In the genomic region with DNA sequence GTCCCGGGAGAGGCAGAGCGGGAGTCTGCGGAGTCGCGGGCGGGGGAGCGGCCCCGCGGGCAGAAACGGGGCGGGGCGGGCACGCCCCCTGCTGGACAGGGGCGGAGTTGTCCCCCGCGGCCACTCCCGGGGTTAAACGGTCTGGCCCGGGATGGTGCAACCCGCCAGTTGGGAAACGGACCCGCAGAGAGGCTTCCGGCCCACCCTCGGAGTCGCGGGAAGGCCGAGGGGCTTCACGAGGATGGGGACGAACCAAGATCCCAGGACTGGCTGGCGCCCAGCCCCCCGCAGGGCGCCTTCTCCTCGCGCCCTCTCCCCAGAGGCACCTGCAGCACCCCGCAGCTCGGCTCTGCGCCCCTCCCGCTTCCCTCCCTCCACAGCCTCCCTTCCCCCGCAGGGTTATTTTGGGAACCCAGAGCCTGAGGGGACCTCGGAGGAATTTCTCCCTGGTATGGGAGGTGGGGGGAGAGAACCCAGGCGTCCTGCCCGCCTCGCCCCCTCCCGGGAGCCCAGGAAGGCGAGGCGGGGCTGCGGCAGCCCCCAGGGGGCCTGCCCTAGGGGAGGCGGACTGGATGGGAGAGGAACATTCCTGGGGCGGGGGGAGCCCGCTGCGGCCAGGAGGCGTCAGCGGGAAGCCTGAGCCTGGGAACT, we compare ENCODE assay signal across 9 cellular contexts. TPM values are rescaled to one million over a fixed set of nuclear protein-coding genes. Genes with fewer than 3 reads are reported as not detected.
DNase-seq lines count a peak whose midpoint lies in the region; TF ChIP-seq lines count a peak whose summit lies in the region.
"Had no signal": no experiment of that assay in that cellular context is flagged by ENCODE, and none has a peak within 500 bp of the region (broad histone marks: within the 10 kb centered on the region; RNA-seq: fewer than 3 reads in every experiment).

No MANE protein-coding gene starts in this region.

- no peaks in the 10 kb centered on the region for H3K36me3 ChIP-seq in MM.1S (replicated peaks; ENCODE audit: insufficient read depth, low read length)

- CTCF ChIA-PET in activated CD4-positive, alpha-beta memory T cell treated with anti-CD3 and anti-CD28 coated beads for 36 hours (lab: Charles Lee): interaction anchor here (0.7 to 7.2 kb wide), 15 partner anchors 8 to 425 kb away, joined by 3 to 45 read pairs (median 5); partner anchors contain the start of genes PRDX5 and PYGM

- H3K9me2 ChIP-seq in MM.1S (replicated peaks; ENCODE audit: insufficient read depth, low read length): no peaks in the 10 kb centered on the region

- H3F3A ChIP-seq in MM.1S (ENCODE audit: insufficient read depth, low read length): peaks cover 4% of the 10 kb centered on the region; the same call in 1 of the 2 replicates

- no peak overlapping the region for H3K27ac Mint-ChIP-seq in activated CD4-positive, alpha-beta memory T cell treated with anti-CD3 and anti-CD28 coated beads for 36 hours

- peak overlapping the region; percentile 70 for H2AFZ ChIP-seq in MM.1S (ENCODE audit: low read length)

- no peak overlapping the region; the same call in 1 of the 2 replicates for H3K9ac ChIP-seq in MM.1S (ENCODE audit: low read length)

- TF ChIP-seq CTCF in GM12865 (IDR thresholded peaks at IDR 0.05; ENCODE audit: insufficient read depth, low read depth, low read length, missing control alignments) (peak; percentile 89), MM.1S (IDR thresholded peaks at IDR 0.05; ENCODE audit: low read length) (peak; percentile 80)

- no peak overlapping the region for H3K27ac ChIP-seq in MM.1S (ENCODE audit: low read length)
- H3K27ac ChIP-seq: epithelial cell of prostate had no signal

- H3K9me3 Mint-ChIP-seq in activated CD4-positive, alpha-beta memory T cell treated with anti-CD3 and anti-CD28 coated beads for 36 hours: no peaks in the 10 kb centered on the region

- H3K4me3 Mint-ChIP-seq in activated CD4-positive, alpha-beta memory T cell treated with anti-CD3 and anti-CD28 coated beads for 36 hours: peak overlapping the region; percentile 37

- peak overlapping the region; percentile 48 for H3K4me3 ChIP-seq in GM12865 (ENCODE audit: low read depth, low read length)
- peak overlapping the region; percentile 63 for H3K4me3 ChIP-seq in MM.1S (ENCODE audit: low read length)

- H3K4me1 Mint-ChIP-seq in activated CD4-positive, alpha-beta memory T cell treated with anti-CD3 and anti-CD28 coated beads for 36 hours (ENCODE audit: low read depth): peaks cover 25% of the 10 kb centered on the region

- POLR2A ChIA-PET in activated CD4-positive, alpha-beta memory T cell treated with anti-CD3 and anti-CD28 coated beads for 36 hours (lab: Charles Lee): no interaction called here

- peak; percentile 60 for DNase-seq in GM12865 (ENCODE audit: low read depth)
- DNase-seq in MM.1S: peak; percentile 54
- peak; percentile 84 for DNase-seq in activated CD4-positive, alpha-beta memory T cell treated with anti-CD3 and anti-CD28 coated beads for 36 hours
- peak; percentile 62 for DNase-seq in effector CD8-positive, alpha-beta T cell (lab: John Stamatoyannopoulos, UW)
- peak; percentile 97 for DNase-seq in mesenteric fat pad (ENCODE audit: low spot score)
- peak; percentile 31 to 58 for DNase-seq in stimulated activated CD8-positive, alpha-beta memory T cell treated with anti-CD3 and anti-CD28 coated beads, Interleukin-15, amount 100 ng/mL, for 4 hours (ENCODE audit: low read depth in 2 of 2)
- DNase-seq in NCI-H526 treated with DMSO at 0.1 percent for 48 hours (lab: John Stamatoyannopoulos, UW): no peak
- DNase-seq in NCI-H2107 (lab: John Stamatoyannopoulos, UW): no peak

- peaks cover 1% of the 10 kb centered on the region for H3K36me3 Mint-ChIP-seq in activated CD4-positive, alpha-beta memory T cell treated with anti-CD3 and anti-CD28 coated beads for 36 hours

- peak overlapping the region; percentile 91 for H3K4me2 ChIP-seq in MM.1S (ENCODE audit: low read depth, low read length)

- H3K27me3 ChIP-seq in MM.1S (replicated peaks; ENCODE audit: insufficient read depth, low read length): peaks cover 93% of the 10 kb centered on the region

- no peaks in the 10 kb centered on the region for H3K9me3 ChIP-seq in MM.1S (replicated peaks; ENCODE audit: insufficient read depth, low read length)

- H3K4me1 ChIP-seq in MM.1S (ENCODE audit: low read length): peaks cover 16% of the 10 kb centered on the region

- 0 out of 2 replicates have a peak, but pooled peaks cover 5% of the 10 kb centered on the region for H4K20me1 ChIP-seq in MM.1S (ENCODE audit: insufficient read depth, low read length)

- H3K79me2 ChIP-seq in MM.1S (ENCODE audit: low read length): no peaks in the 10 kb centered on the region

- intact Hi-C loops in activated CD4-positive, alpha-beta memory T cell treated with anti-CD3 and anti-CD28 coated beads for 36 hours (cut with micrococcal nuclease): loop anchor here (1.0 to 10.0 kb wide), 5 partner anchors 20 to 372 kb away; partner anchors contain the start of genes MEN1, NRXN2, SF1 and TM7SF2

- H3K27me3 Mint-ChIP-seq in activated CD4-positive, alpha-beta memory T cell treated with anti-CD3 and anti-CD28 coated beads for 36 hours: peaks cover 8% of the 10 kb centered on the region

RNA-seq across cellular contexts. Expression of gene RASGRP2, which starts 0.9 kb away (rescaled TPM):
- 1 to 10 TPM; 7.5 to 8.2 TPM for total RNA-seq in activated CD4-positive, alpha-beta memory T cell treated with anti-CD3 and anti-CD28 coated beads for 36 hours
- 22.0 TPM for total RNA-seq in mesenteric fat pad

RNA-seq across cellular contexts. Expression of gene PYGM, which starts 16.7 kb away (rescaled TPM):
- 1 to 10 TPM in 1 of 2 experiments, under 1 TPM in 1; 0.94 to 1.6 TPM for total RNA-seq in activated CD4-positive, alpha-beta memory T cell treated with anti-CD3 and anti-CD28 coated beads for 36 hours
- total RNA-seq in mesenteric fat pad: 1.8 TPM

RNA-seq across cellular contexts. Expression of gene NRXN2, which starts 20.1 kb away (rescaled TPM):
- total RNA-seq in activated CD4-positive, alpha-beta memory T cell treated with anti-CD3 and anti-CD28 coated beads for 36 hours: under 1 TPM; 0.31 to 0.41 TPM
- 8.8 TPM for total RNA-seq in mesenteric fat pad

RNA-seq across cellular contexts. Expression of gene SF1, which starts 35.3 kb away (rescaled TPM):
- 100 to 1,000 TPM; 323 to 328 TPM for total RNA-seq in activated CD4-positive, alpha-beta memory T cell treated with anti-CD3 and anti-CD28 coated beads for 36 hours
- 302 TPM for total RNA-seq in mesenteric fat pad

RNA-seq across cellular contexts. Expression of gene MAP4K2, which starts 59.9 kb away (rescaled TPM):
- 10 to 100 TPM; 83.3 to 85.8 TPM for total RNA-seq in activated CD4-positive, alpha-beta memory T cell treated with anti-CD3 and anti-CD28 coated beads for 36 hours
- 18.2 TPM for total RNA-seq in mesenteric fat pad

Comparison
In these comparisons a context has a peak if more than half of its experiments do, and no peak if none do; other contexts are left out.
1. DNase-seq: peak in GM12865 (single experiment), MM.1S (single experiment), activated CD4-positive, alpha-beta memory T cell treated with anti-CD3 and anti-CD28 coated beads for 36 hours (single experiment), effector CD8-positive, alpha-beta T cell (single experiment), mesenteric fat pad (single experiment) and stimulated activated CD8-positive, alpha-beta memory T cell treated with anti-CD3 and anti-CD28 coated beads, Interleukin-15, amount 100 ng/mL, for 4 hours (2 of 2); none in NCI-H526 treated with DMSO at 0.1 percent for 48 hours (single experiment) and NCI-H2107 (single experiment).